ENCODE assay signal across 26 cellular contexts in the genomic region with DNA sequence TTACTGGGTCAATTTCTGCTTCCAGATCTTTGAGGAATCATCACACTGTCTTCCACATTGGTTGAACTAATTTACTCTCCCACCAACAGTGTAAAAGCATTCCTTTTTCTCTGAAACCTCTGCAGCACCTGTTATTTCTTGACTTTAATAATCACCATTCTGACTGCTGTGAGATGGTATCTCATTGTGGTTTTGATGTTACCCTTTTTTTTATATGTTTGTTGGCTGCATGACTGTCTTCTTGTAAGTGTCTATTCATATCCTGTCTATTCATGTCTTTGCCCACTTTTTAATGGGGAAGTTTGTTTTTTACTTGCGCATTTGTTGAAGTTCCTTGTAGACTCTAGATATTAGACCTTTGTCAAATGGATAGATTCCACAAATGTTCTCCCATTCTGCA.
DNase-seq lines count a peak whose midpoint lies in the region; ATAC-seq, FAIRE-seq and TF ChIP-seq lines count a peak whose summit lies in the region.
"Had no signal": no experiment of that assay in that cellular context is flagged by ENCODE, and none has a peak within 500 bp of the region (broad histone marks: within the 10 kb centered on the region; RNA-seq: fewer than 3 reads in every experiment).

No MANE protein-coding gene starts in this region.

- no peak for TF ChIP-seq CTCF in bronchial epithelial cell (IDR thresholded peaks at IDR 0.05; ENCODE audit: insufficient read depth, low read length, severe bottlenecking)

- no peaks in the 10 kb centered on the region for H3K36me3 ChIP-seq in bronchial epithelial cell (ENCODE audit: control insufficient read depth, insufficient read depth, low read length)
- H3K36me3 ChIP-seq: BLaER1 treated with 17β-estradiol and CSF1 and Interleukin-3, amounts not matched to agents 10 nM and 100 nM had no signal

- DNase-seq in EL: peak; percentile 3
- DNase-seq in HT1080 (ENCODE audit: low read depth): peak; percentile 37
- DNase-seq in bronchial epithelial cell (ENCODE audit: low read depth): peak; percentile 29
- DNase-seq in kidney tubule cell (ENCODE audit: low spot score): peak; percentile 3
- DNase-seq in SKM-1 (lab: John Stamatoyannopoulos, UW; ENCODE audit: unreplicated experiment): no peak
- DNase-seq in NCI-H2171 treated with DMSO at 0.1 percent for 48 hours (lab: John Stamatoyannopoulos, UW): no peak
- DNase-seq: AML-193; CD4-positive, alpha-beta T cell; DMS53; GF-D8; GM23248; H7; NCI-H2029; NCI-H226; NCI-H510A; NCI-H69; SHP77 had no signal

- H3K4me3 ChIP-seq in bronchial epithelial cell (ENCODE audit: low read depth, low read length): no peak overlapping the region
- H3K4me3 ChIP-seq: A549; BLaER1 treated with 17β-estradiol and CSF1 and Interleukin-3, amounts not matched to agents 10 nM and 100 nM; GM23248; SK-N-MC had no signal

- ATAC-seq in HG03135 (IDR thresholded peaks at IDR 0.05; ENCODE audit: unreplicated experiment): no peak
- no peak for ATAC-seq in GM21723 (IDR thresholded peaks at IDR 0.05; ENCODE audit: unreplicated experiment)
- ATAC-seq: A549, Panc1 had no signal

- FAIRE-seq in bronchial epithelial cell (lab: Jason Lieb, UNC): no peak
- FAIRE-seq: D721Med, GM12891, GM19239 had no signal

- H3K27me3 ChIP-seq in bronchial epithelial cell (ENCODE audit: control insufficient read depth, insufficient read depth, low read length): no peaks in the 10 kb centered on the region
- H3K27me3 ChIP-seq: BLaER1 treated with 17β-estradiol and CSF1 and Interleukin-3, amounts not matched to agents 10 nM and 100 nM had no signal

Comparison
In these comparisons a context has a peak if more than half of its experiments do, and no peak if none do; other contexts are left out.
1. DNase-seq: peak in EL (single experiment), HT1080 (single experiment), bronchial epithelial cell (single experiment) and kidney tubule cell (single experiment); none in SKM-1 (single experiment) and NCI-H2171 treated with DMSO at 0.1 percent for 48 hours (single experiment).